In the genomic region with DNA sequence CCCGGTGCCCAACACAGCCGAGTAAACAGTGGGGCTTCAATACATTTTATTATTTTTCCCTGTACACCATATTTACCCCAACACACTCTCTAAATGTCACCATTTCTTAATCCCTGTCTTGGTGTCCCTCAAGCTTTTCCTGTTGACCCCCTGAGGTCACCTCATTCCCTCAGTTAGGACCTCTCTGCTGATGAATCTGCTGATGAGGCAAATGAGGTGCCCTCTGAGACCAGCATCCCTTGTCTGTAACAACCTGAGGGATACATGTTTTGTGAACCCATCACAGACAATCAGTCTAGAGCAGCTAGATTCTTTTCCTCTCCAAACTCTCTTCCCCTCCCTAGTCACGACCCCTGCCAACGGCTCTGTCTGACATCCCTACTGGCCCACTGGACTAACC, we compare ENCODE assay signal across 24 cellular contexts.
A peak's percentile ranks its signal among the peaks of the same experiment; 100 is the strongest.
DNase-seq lines count a peak whose midpoint lies in the region; ATAC-seq, FAIRE-seq and TF ChIP-seq lines count a peak whose summit lies in the region.
"Had no signal": no experiment of that assay in that cellular context is flagged by ENCODE, and none has a peak within 500 bp of the region (broad histone marks: within the 10 kb centered on the region; RNA-seq: fewer than 3 reads in every experiment).

No MANE protein-coding gene starts in this region.

- no peak for TF ChIP-seq EP300 in HepG2 (IDR thresholded peaks at IDR 0.05; ENCODE audit: low read depth in 2 of 2, low read length in 2 of 2)
- TF ChIP-seq EP300 in HepG2 (CRISPR knock-in tag; IDR thresholded peaks at IDR 0.05; ENCODE audit: borderline replicate concordance): no peak

- WGBS in HepG2 (ENCODE audit: low lambda C conversion rate): 2% methylated on average over 4 of the region's 4 CpGs
- WGBS in right lobe of liver (ENCODE audit: insufficient coverage, low coverage, low lambda C conversion rate, missing lambda C conversion rate): 46% methylated on average over 4 of the region's 4 CpGs

- no peak overlapping the region for H3K4me2 ChIP-seq in HepG2 (ENCODE audit: low read depth, low read length)
- peak overlapping the region; percentile 59 for H3K4me2 ChIP-seq in parathyroid adenoma (ENCODE audit: low read length)
- H3K4me2 ChIP-seq: BLaER1 had no signal

- BruUV-seq in HepG2 (replicated peaks; lab: Mats Ljungman, UMichigan): no TSS peak

- H3K27me3 ChIP-seq in HepG2 (ENCODE audit: control insufficient read depth in 1 of 2, insufficient read depth in 2 of 2, low read length in 2 of 2) (no peaks in the 10 kb centered on the region), right lobe of liver (no peaks in the 10 kb centered on the region), bronchial epithelial cell (ENCODE audit: control insufficient read depth, insufficient read depth, low read length) (no peaks in the 10 kb centered on the region), parathyroid adenoma (ENCODE audit: control insufficient read depth, insufficient read depth, low read length) (no peaks in the 10 kb centered on the region)
- H3K27me3 ChIP-seq: BE2C, BLaER1 had no signal

- H3K36me3 ChIP-seq in HepG2 (replicated peaks in 1 of 2; ENCODE audit: control insufficient read depth in 1 of 2, insufficient read depth in 2 of 2, low read length in 2 of 2): no peaks in the 10 kb centered on the region
- no peaks in the 10 kb centered on the region for H3K36me3 ChIP-seq in right lobe of liver
- H3K36me3 ChIP-seq in bronchial epithelial cell (ENCODE audit: control insufficient read depth, insufficient read depth, low read length): no peaks in the 10 kb centered on the region
- H3K36me3 ChIP-seq in parathyroid adenoma (ENCODE audit: control insufficient read depth, insufficient read depth, low read length): no peaks in the 10 kb centered on the region
- H3K36me3 ChIP-seq: BE2C, BLaER1 had no signal

- H3K4me3 ChIP-seq in HepG2 (replicated peaks in 1 of 3; ENCODE audit: insufficient read depth in 1 of 3, low read depth in 2 of 3, low read length in 3 of 3) (no peak overlapping the region), right lobe of liver (no peak overlapping the region), bronchial epithelial cell (ENCODE audit: low read depth, low read length) (no peak overlapping the region), parathyroid adenoma (ENCODE audit: low read depth, low read length) (no peak overlapping the region)
- H3K4me3 ChIP-seq: BLaER1, GM12878 had no signal

- H3K9me3 ChIP-seq in HepG2 (ENCODE audit: low read length) (no peaks in the 10 kb centered on the region), right lobe of liver (no peaks in the 10 kb centered on the region), parathyroid adenoma (ENCODE audit: control insufficient read depth, low read length) (no peaks in the 10 kb centered on the region)
- H3K9me3 ChIP-seq: BE2C, BLaER1 had no signal

- TF ChIP-seq CTCF in HepG2 (CRISPR knock-in tag; IDR thresholded peaks at IDR 0.05) (no peak), right lobe of liver (IDR thresholded peaks at IDR 0.05) (no peak), bronchial epithelial cell (IDR thresholded peaks at IDR 0.05; ENCODE audit: insufficient read depth, low read length, severe bottlenecking) (no peak), parathyroid adenoma (IDR thresholded peaks at IDR 0.05) (no peak)

- intact Hi-C loops in HepG2 (cut with micrococcal nuclease; ENCODE audit: unreplicated experiment): no loop called here
- intact Hi-C loops in right lobe of liver (cut with DNase I): no loop called here
- intact Hi-C loops in posterior vena cava (cut with DNase I): no loop called here

- no peaks in the 10 kb centered on the region for H3K79me2 ChIP-seq in HepG2 (ENCODE audit: insufficient read depth, low read length)
- H3K79me2 ChIP-seq in parathyroid adenoma: no peaks in the 10 kb centered on the region

- TF ChIP-seq POLR2A in HepG2 (IDR thresholded peaks at IDR 0.05; ENCODE audit: insufficient read depth in 1 of 2, low read depth in 2 of 2, low read length in 2 of 2) (no peak), right lobe of liver (IDR thresholded peaks at IDR 0.05) (no peak)

- no peak for DNase-seq in HepG2 (ENCODE audit: low spot score)
- DNase-seq in right lobe of liver: no peak
- DNase-seq in bronchial epithelial cell (ENCODE audit: low read depth): no peak
- DNase-seq in NCI-H1092 (lab: John Stamatoyannopoulos, UW): no peak
- no peak for DNase-seq in posterior vena cava (ENCODE audit: low spot score)
- DNase-seq: ACHN; BE2C; C1 segment of cervical spinal cord; CD4-positive, alpha-beta memory T cell; CD4-positive, CD25-positive, alpha-beta regulatory T cell; CD8-positive, alpha-beta memory T cell; COR-L47; DMS 273 treated with DMSO at 0.1 percent for 48 hours; DMS153; DMS53; DMS79; DND-41; EL; GDM1 had no signal

- no peaks in the 10 kb centered on the region for H4K20me1 ChIP-seq in HepG2 (ENCODE audit: insufficient read depth, low read length)
- H4K20me1 ChIP-seq: BLaER1 had no signal

- H3K4me1 ChIP-seq in HepG2 (ENCODE audit: insufficient read depth, low read length) (no peaks in the 10 kb centered on the region), right lobe of liver (no peaks in the 10 kb centered on the region), parathyroid adenoma (peaks cover 53% of the 10 kb centered on the region)
- H3K4me1 ChIP-seq: BE2C, BLaER1 had no signal

- ATAC-seq in HepG2 (no peak), right lobe of liver (no peak), GM21825 (IDR thresholded peaks at IDR 0.05; ENCODE audit: unreplicated experiment) (no peak)
- ATAC-seq: GM12878 had no signal

- POLR2A ChIA-PET in HepG2 (lab: Yijun Ruan, JAX): no interaction called here

- no peak overlapping the region for H3K9ac ChIP-seq in HepG2 (ENCODE audit: insufficient read depth, low read depth, low read length)
- no peak overlapping the region for H3K9ac ChIP-seq in parathyroid adenoma
- H3K9ac ChIP-seq: BLaER1 had no signal

- FAIRE-seq in HepG2 (lab: Jason Lieb, UNC) (no peak), bronchial epithelial cell (lab: Jason Lieb, UNC) (peak; percentile 23)
- FAIRE-seq: GM12878 had no signal

- in situ Hi-C loops in HepG2 (cut with HindIII; ENCODE audit: extremely low pct_ligation_motif_present, low pct_unique_long_range_greater_than_20kb): no loop called here

- H3K27ac ChIP-seq in HepG2 (ENCODE audit: extremely low read length, insufficient read depth, low read length): no peak overlapping the region
- H3K27ac ChIP-seq in right lobe of liver: no peak overlapping the region
- peak overlapping the region; percentile 84 for H3K27ac ChIP-seq in parathyroid adenoma
- H3K27ac ChIP-seq: 22Rv1, BLaER1 had no signal

- CTCF ChIA-PET in HepG2 (lab: Yijun Ruan, JAX; ENCODE audit: low intra/inter-chr PET ratio, low total read pairs): no interaction called here

- no peak overlapping the region for H2AFZ ChIP-seq in HepG2 (ENCODE audit: low read length)
- peak overlapping the region; percentile 66 for H2AFZ ChIP-seq in parathyroid adenoma

- TF ChIP-seq RAD21 in HepG2 (CRISPR knock-in tag; IDR thresholded peaks at IDR 0.05): no peak

TF ChIP-seq in HepG2, 621 proteins besides CTCF, POLR2A, EP300 and RAD21 (continues in another document):
- no peak for TF ChIP-seq ARHGAP35 (CRISPR knock-in tag; IDR thresholded peaks at IDR 0.05; ENCODE audit: borderline replicate concordance)
- TF ChIP-seq HMGA1 (CRISPR knock-in tag; conservative IDR thresholded peaks at IDR 0.05): no peak
- no peak for TF ChIP-seq WIZ (CRISPR knock-in tag; IDR thresholded peaks at IDR 0.05)
- peak; percentile 77 to 79 for TF ChIP-seq MAFK (conservative IDR thresholded peaks at IDR 0.05 in 1 of 2, IDR thresholded peaks at IDR 0.05 in 1 of 2; ENCODE audit: low read length in 2 of 2)
- TF ChIP-seq GZF1 (CRISPR knock-in tag; IDR thresholded peaks at IDR 0.05): no peak
- no peak for TF ChIP-seq MEIS1 (CRISPR knock-in tag; IDR thresholded peaks at IDR 0.05; ENCODE audit: borderline replicate concordance)
- TF ChIP-seq, protein P1, sequence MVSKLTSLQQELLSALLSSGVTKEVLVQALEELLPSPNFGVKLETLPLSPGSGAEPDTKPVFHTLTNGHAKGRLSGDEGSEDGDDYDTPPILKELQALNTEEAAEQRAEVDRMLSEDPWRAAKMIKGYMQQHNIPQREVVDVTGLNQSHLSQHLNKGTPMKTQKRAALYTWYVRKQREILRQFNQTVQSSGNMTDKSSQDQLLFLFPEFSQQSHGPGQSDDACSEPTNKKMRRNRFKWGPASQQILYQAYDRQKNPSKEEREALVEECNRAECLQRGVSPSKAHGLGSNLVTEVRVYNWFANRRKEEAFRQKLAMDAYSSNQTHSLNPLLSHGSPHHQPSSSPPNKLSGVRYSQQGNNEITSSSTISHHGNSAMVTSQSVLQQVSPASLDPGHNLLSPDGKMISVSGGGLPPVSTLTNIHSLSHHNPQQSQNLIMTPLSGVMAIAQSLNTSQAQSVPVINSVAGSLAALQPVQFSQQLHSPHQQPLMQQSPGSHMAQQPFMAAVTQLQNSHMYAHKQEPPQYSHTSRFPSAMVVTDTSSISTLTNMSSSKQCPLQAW (CRISPR knock-in tag; IDR thresholded peaks at IDR 0.05): no peak
- TF ChIP-seq, protein P2, sequence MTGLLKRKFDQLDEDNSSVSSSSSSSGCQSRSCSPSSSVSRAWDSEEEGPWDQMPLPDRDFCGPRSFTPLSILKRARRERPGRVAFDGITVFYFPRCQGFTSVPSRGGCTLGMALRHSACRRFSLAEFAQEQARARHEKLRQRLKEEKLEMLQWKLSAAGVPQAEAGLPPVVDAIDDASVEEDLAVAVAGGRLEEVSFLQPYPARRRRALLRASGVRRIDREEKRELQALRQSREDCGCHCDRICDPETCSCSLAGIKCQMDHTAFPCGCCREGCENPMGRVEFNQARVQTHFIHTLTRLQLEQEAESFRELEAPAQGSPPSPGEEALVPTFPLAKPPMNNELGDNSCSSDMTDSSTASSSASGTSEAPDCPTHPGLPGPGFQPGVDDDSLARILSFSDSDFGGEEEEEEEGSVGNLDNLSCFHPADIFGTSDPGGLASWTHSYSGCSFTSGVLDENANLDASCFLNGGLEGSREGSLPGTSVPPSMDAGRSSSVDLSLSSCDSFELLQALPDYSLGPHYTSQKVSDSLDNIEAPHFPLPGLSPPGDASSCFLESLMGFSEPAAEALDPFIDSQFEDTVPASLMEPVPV (CRISPR knock-in tag; IDR thresholded peaks at IDR 0.05): no peak
- TF ChIP-seq MAFF (IDR thresholded peaks at IDR 0.05; ENCODE audit: low read depth, low read length): peak; percentile 61
- TF ChIP-seq, protein P3, sequence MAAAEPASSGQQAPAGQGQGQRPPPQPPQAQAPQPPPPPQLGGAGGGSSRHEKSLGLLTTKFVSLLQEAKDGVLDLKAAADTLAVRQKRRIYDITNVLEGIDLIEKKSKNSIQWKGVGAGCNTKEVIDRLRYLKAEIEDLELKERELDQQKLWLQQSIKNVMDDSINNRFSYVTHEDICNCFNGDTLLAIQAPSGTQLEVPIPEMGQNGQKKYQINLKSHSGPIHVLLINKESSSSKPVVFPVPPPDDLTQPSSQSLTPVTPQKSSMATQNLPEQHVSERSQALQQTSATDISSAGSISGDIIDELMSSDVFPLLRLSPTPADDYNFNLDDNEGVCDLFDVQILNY (CRISPR knock-in tag; conservative IDR thresholded peaks at IDR 0.05): no peak
- TF ChIP-seq ZNF510 (CRISPR knock-in tag; IDR thresholded peaks at IDR 0.05; ENCODE audit: low read depth): no peak
- TF ChIP-seq RBM39 (IDR thresholded peaks at IDR 0.05; ENCODE audit: low read depth, low read length, poor library complexity, severe bottlenecking): no peak
- TF ChIP-seq TBP (CRISPR knock-in tag; IDR thresholded peaks at IDR 0.05): no peak
